22 cellular contexts compared by ENCODE assay signal in genomic region chr7:100822236-100823139, GRCh38.
"Had no signal": no experiment of that assay in that cellular context is flagged by ENCODE, and none has a peak within 500 bp of the region (broad histone marks: within the 10 kb centered on the region; RNA-seq: fewer than 3 reads in every experiment).

No MANE protein-coding gene starts in this region.

- H3K4me3 ChIP-seq: colonic mucosa, dorsolateral prefrontal cortex, esophagus muscularis mucosa, mucosa of descending colon, neural progenitor cell, prostate gland, tibial artery had no signal

- H3K36me3 ChIP-seq: colonic mucosa, neural progenitor cell had no signal

- H2AFZ ChIP-seq: neural progenitor cell had no signal

- H3K27ac Mint-ChIP-seq: activated B cell treated with CpG ODN at 0.5 μM for 24 hours; activated CD4-positive, alpha-beta T cell treated with anti-CD3 and anti-CD28 coated beads for 36 hours; activated naive CD4-positive, alpha-beta T cell treated with anti-CD3 and anti-CD28 coated beads for 36 hours; activated naive CD8-positive, alpha-beta T cell treated with anti-CD3 and anti-CD28 coated beads, Interleukin-2, amount 10 ng/mL, durations not matched to agents 7 days and 5 days; activated T-cell treated with anti-CD3 and anti-CD28 coated beads, Interleukin-2, amount 50 U/mL, for 24 hours; effector memory CD8-positive, alpha-beta T cell; stimulated activated naive CD8-positive, alpha-beta T cell treated with anti-CD3 and anti-CD28 coated beads, Interleukin-15, Interleukin-2, amounts not matched to agents 100 ng/mL and 50 ng/mL, for 24 hours; T-helper 1 cell treated with Interleukin-12 subunit alpha and Interleukin-12 subunit beta and Interleukin-4 antibody, amounts not matched to agents 30 μg/mL and 1 μg/mL, for 36 hours had no signal

- H3K4me3 Mint-ChIP-seq: activated B cell treated with CpG ODN at 0.5 μM for 24 hours; activated CD4-positive, alpha-beta T cell treated with anti-CD3 and anti-CD28 coated beads for 36 hours; activated naive CD4-positive, alpha-beta T cell treated with anti-CD3 and anti-CD28 coated beads for 36 hours; activated naive CD8-positive, alpha-beta T cell treated with anti-CD3 and anti-CD28 coated beads, Interleukin-2, amount 10 ng/mL, durations not matched to agents 7 days and 5 days; activated T-cell treated with anti-CD3 and anti-CD28 coated beads, Interleukin-2, amount 50 U/mL, for 24 hours; effector memory CD8-positive, alpha-beta T cell; stimulated activated naive CD8-positive, alpha-beta T cell treated with anti-CD3 and anti-CD28 coated beads, Interleukin-15, Interleukin-2, amounts not matched to agents 100 ng/mL and 50 ng/mL, for 24 hours; T-helper 1 cell treated with Interleukin-12 subunit alpha and Interleukin-12 subunit beta and Interleukin-4 antibody, amounts not matched to agents 30 μg/mL and 1 μg/mL, for 36 hours had no signal

- H3K36me3 Mint-ChIP-seq: activated naive CD8-positive, alpha-beta T cell treated with anti-CD3 and anti-CD28 coated beads, Interleukin-2, amount 10 ng/mL, durations not matched to agents 7 days and 5 days had no signal

- H3K9me3 ChIP-seq: colonic mucosa, esophagus muscularis mucosa, mucosa of descending colon, prostate gland, tibial artery had no signal

- H3K27ac ChIP-seq: colonic mucosa, dorsolateral prefrontal cortex, esophagus muscularis mucosa, neural progenitor cell, prostate gland, tibial artery had no signal

- H3K9ac ChIP-seq: neural progenitor cell had no signal

- H3K4me1 ChIP-seq: colonic mucosa had no signal

- H3K27me3 ChIP-seq: colonic mucosa, esophagus muscularis mucosa, neural progenitor cell had no signal

- H3K9me3 Mint-ChIP-seq: activated B cell treated with CpG ODN at 0.5 μM for 24 hours; activated naive CD4-positive, alpha-beta T cell treated with anti-CD3 and anti-CD28 coated beads for 36 hours; activated naive CD8-positive, alpha-beta T cell treated with anti-CD3 and anti-CD28 coated beads, Interleukin-2, amount 10 ng/mL, durations not matched to agents 7 days and 5 days; activated T-cell treated with anti-CD3 and anti-CD28 coated beads, Interleukin-2, amount 50 U/mL, for 24 hours; effector memory CD8-positive, alpha-beta T cell; neural progenitor cell; stimulated activated naive CD8-positive, alpha-beta T cell treated with anti-CD3 and anti-CD28 coated beads, Interleukin-15, Interleukin-2, amounts not matched to agents 100 ng/mL and 50 ng/mL, for 24 hours; T-helper 1 cell treated with Interleukin-12 subunit alpha and Interleukin-12 subunit beta and Interleukin-4 antibody, amounts not matched to agents 30 μg/mL and 1 μg/mL, for 36 hours had no signal

- DNase-seq: activated B cell treated with CpG ODN at 0.5 μM for 24 hours; activated CD4-positive, alpha-beta T cell treated with anti-CD3 and anti-CD28 coated beads for 36 hours; activated CD4-positive, alpha-beta T cell treated with anti-CD3 and anti-CD28 coated beads, Interleukin-2, amount 50 U/mL, for 4 hours; activated CD8-positive, alpha-beta memory T cell treated with anti-CD3 and anti-CD28 coated beads for 24 hours; activated CD8-positive, alpha-beta memory T cell treated with anti-CD3 and anti-CD28 coated beads, Interleukin-2, amount 50 U/mL, for 4 hours; activated naive CD4-positive, alpha-beta T cell treated with anti-CD3 and anti-CD28 coated beads for 36 hours; activated naive CD8-positive, alpha-beta T cell treated with anti-CD3 and anti-CD28 coated beads, Interleukin-2, amount 10 ng/mL, durations not matched to agents 7 days and 5 days; activated T-cell treated with anti-CD3 and anti-CD28 coated beads, Interleukin-2, amount 50 U/mL, for 24 hours; amygdala; colonic mucosa; dorsolateral prefrontal cortex; effector memory CD8-positive, alpha-beta T cell; hippocampal formation; mesenchymal stem cell; substantia nigra; tibial artery had no signal

- H3K4me2 ChIP-seq: neural progenitor cell had no signal

- ATAC-seq: activated CD4-positive, alpha-beta T cell treated with anti-CD3 and anti-CD28 coated beads for 36 hours; effector memory CD8-positive, alpha-beta T cell; mucosa of descending colon had no signal
